In the genomic region with DNA sequence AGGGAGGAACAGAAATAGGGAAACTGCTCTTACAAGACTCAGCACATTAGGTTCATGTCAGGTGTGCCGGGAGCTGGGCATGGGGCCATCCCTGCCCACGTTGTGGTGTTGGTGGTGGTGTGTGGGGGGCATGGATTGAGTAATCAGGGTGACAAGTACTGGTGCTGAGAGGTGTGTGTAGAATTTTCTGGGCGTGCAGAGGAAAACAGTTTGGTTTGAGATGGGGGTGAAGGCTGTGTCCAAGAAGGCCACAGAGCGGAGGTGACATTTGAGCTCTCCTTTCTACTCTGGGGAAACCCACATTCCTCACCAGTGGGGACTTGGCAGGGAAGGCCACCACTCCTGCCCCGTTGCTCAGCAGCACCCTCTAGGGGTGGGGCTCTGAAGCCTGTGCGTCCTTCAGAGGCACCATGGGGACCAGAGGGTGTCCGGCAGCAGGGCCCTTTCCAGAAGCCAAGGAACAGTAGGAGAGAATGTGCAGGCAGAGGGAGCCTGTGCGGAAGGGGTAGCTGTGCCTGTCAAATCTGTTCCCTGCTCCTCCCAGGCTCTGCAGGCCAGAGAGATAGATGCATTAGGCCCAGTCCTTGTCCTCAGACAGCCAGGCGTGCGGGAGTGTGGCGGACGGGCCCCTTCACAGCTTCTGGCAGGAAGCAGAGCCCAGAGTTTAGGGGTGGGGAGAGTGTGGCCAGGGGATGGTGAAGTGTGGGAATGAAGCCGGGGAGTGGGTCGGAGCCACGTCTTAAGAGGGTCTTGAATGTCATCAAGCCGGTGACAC, we compare ENCODE assay signal across 8 cellular contexts. TPM values are rescaled to one million over a fixed set of nuclear protein-coding genes. Genes with fewer than 3 reads are reported as not detected.
A peak's percentile ranks its signal among the peaks of the same experiment; 100 is the strongest.
DNase-seq lines count a peak whose midpoint lies in the region; ATAC-seq, FAIRE-seq and TF ChIP-seq lines count a peak whose summit lies in the region.

No MANE protein-coding gene starts in this region.

- DNase-seq in GDM1 (lab: John Stamatoyannopoulos, UW), result peak; percentile 4
- DNase-seq in OCI-M1 (lab: John Stamatoyannopoulos, UW), result peak; percentile 55
- no peak for DNase-seq in H1 (ENCODE audit: low read depth in 1 of 2, low spot score in 2 of 2)
- DNase-seq in smooth muscle cell (lab: John Stamatoyannopoulos, UW; ENCODE audit: unreplicated experiment), result no peak
- DNase-seq in prostate gland (ENCODE audit: low spot score), result no peak
- no peak for DNase-seq in DMS114 treated with DMSO at 0.1 percent for 48 hours (lab: John Stamatoyannopoulos, UW; ENCODE audit: unreplicated experiment)

- H3K27ac ChIP-seq in H1 (ENCODE audit: low read depth, low read length) (no peak overlapping the region), smooth muscle cell (ENCODE audit: low read depth) (no peak overlapping the region), prostate gland (no peak overlapping the region)

- no peaks in the 10 kb centered on the region; the same call in 1 of the 2 replicates for H3K23me2 ChIP-seq in H1 (ENCODE audit: low read depth, low read length)

- intact Hi-C loops in prostate gland (cut with DNase I), result no loop called here

- ATAC-seq in HG03354 (IDR thresholded peaks at IDR 0.05; ENCODE audit: poor library complexity, severe bottlenecking, unreplicated experiment) (no peak), GM21381 (IDR thresholded peaks at IDR 0.05; ENCODE audit: unreplicated experiment) (no peak)

- H2AFZ ChIP-seq in H1 (ENCODE audit: low read length) (no peak overlapping the region), smooth muscle cell (ENCODE audit: low read depth) (no peak overlapping the region)

- H3K4ac ChIP-seq in H1 (replicated peaks; ENCODE audit: insufficient read length, low read depth, low read length), result no peak overlapping the region

- H4K5ac ChIP-seq in H1 (ENCODE audit: insufficient read length, low read depth, low read length), result no peak overlapping the region

- no peak overlapping the region for H3K56ac ChIP-seq in H1 (replicated peaks; ENCODE audit: insufficient read length, low read depth, low read length)

- POLR2A ChIA-PET in H1 (lab: Charles Lee; ENCODE audit: partially characterized antibody), result interaction anchor here (0.8 to 5.9 kb wide), 6 partner anchors 9 to 41 kb away, joined by 3 to 27 read pairs (median 7); no protein-coding TSS in a partner anchor

- H3K79me1 ChIP-seq in H1 (ENCODE audit: low read depth, low read length), result peaks cover 12% of the 10 kb centered on the region

- 0 out of 2 replicates have a peak overlapping the region, but pooled peaks have one; percentile 34 for H2BK20ac ChIP-seq in H1 (ENCODE audit: low read length)

- H4K20me1 ChIP-seq in H1 (replicated peaks in 1 of 2; ENCODE audit: control insufficient read depth in 1 of 2, insufficient read depth in 2 of 2, low read length in 2 of 2), result peaks cover 3 to 16% of the 10 kb centered on the region in 2 experiments
- H4K20me1 ChIP-seq in smooth muscle cell (ENCODE audit: low read depth), result peaks cover 98% of the 10 kb centered on the region

- TF ChIP-seq POLR2A in H1 (IDR thresholded peaks at IDR 0.05; ENCODE audit: control extremely low read depth in 1 of 2, low read depth in 2 of 2, low read length in 2 of 2) (no peak), prostate gland (IDR thresholded peaks at IDR 0.05) (no peak)

- no peak overlapping the region for H3K18ac ChIP-seq in H1 (ENCODE audit: extremely low read depth, low read length)

- H4K91ac ChIP-seq in H1 (replicated peaks; ENCODE audit: insufficient read length, low read length), result no peak overlapping the region

- H2BK120ac ChIP-seq in H1 (replicated peaks; ENCODE audit: low read depth, low read length), result no peak overlapping the region

- H2BK15ac ChIP-seq in H1 (ENCODE audit: low read length), result peak overlapping the region; percentile 81; the same call in 1 of the 2 replicates

- H2AK5ac ChIP-seq in H1 (ENCODE audit: low read depth, low read length), result no peak overlapping the region

- H3K23ac ChIP-seq in H1 (ENCODE audit: insufficient read length), result no peak overlapping the region

- TF ChIP-seq CTCF in H1 (IDR thresholded peaks at IDR 0.05; ENCODE audit: control extremely low read depth in 1 of 3, insufficient read depth in 1 of 3, low read depth in 1 of 3, low read length in 3 of 3) (peak; percentile 53 to 70 (median 68)), smooth muscle cell (IDR thresholded peaks at IDR 0.05; ENCODE audit: borderline replicate concordance, insufficient read depth, poor library complexity, severe bottlenecking) (peak; percentile 61), prostate gland (IDR thresholded peaks at IDR 0.05) (peak in 1 of 4 experiments; percentile 18)

- no peak overlapping the region for H3K14ac ChIP-seq in H1 (ENCODE audit: insufficient read length)

- H3K4me1 ChIP-seq in H1 (replicated peaks in 1 of 4; ENCODE audit: control insufficient read depth in 3 of 4, insufficient read depth in 4 of 4, low read length in 3 of 4), result peaks cover 14 to 52% (median 27%) of the 10 kb centered on the region in 4 experiments
- peaks cover 4% of the 10 kb centered on the region for H3K4me1 ChIP-seq in smooth muscle cell (ENCODE audit: low read depth)
- H3K4me1 ChIP-seq in prostate gland (replicated peaks), result no peaks in the 10 kb centered on the region

- H3K4me2 ChIP-seq in H1 (ENCODE audit: insufficient read depth in 1 of 2, low read depth in 2 of 2, low read length in 2 of 2), result no peak overlapping the region
- H3K4me2 ChIP-seq in smooth muscle cell, result no peak overlapping the region

- peak in 1 of 2 experiments; percentile 18; a peak in 1 of 4 replicates for TF ChIP-seq RAD21 in H1 (IDR thresholded peaks at IDR 0.05 in 1 of 2, conservative IDR thresholded peaks at IDR 0.05 in 1 of 2; ENCODE audit: low read depth in 2 of 2, low read length in 2 of 2)

- H3K9me3 ChIP-seq in H1 (ENCODE audit: insufficient read depth in 2 of 2, low read depth in 1 of 2, low read length in 1 of 2) (no peaks in the 10 kb centered on the region), smooth muscle cell (replicated peaks; ENCODE audit: low read depth) (no peaks in the 10 kb centered on the region), prostate gland (no peaks in the 10 kb centered on the region)

- CTCF ChIA-PET in H1 (lab: Charles Lee; ENCODE audit: partially characterized antibody), result interaction anchor here (0.5 to 9.4 kb wide), 47 partner anchors 12 to 221 kb away, joined by 3 to 173 read pairs (median 4); a partner anchor contains a TSS

- H3K9ac ChIP-seq in H1 (replicated peaks in 1 of 4; ENCODE audit: extremely low read depth in 1 of 4, low read depth in 3 of 4, low read length in 3 of 4) (no peak overlapping the region), smooth muscle cell (ENCODE audit: low read depth) (no peak overlapping the region)

- H3K36me3 ChIP-seq in H1 (ENCODE audit: control insufficient read depth in 2 of 4, insufficient read depth in 4 of 4, low read length in 3 of 4), result no peaks in the 10 kb centered on the region
- H3K36me3 ChIP-seq in smooth muscle cell (ENCODE audit: low read depth), result no peaks in the 10 kb centered on the region
- H3K36me3 ChIP-seq in prostate gland, result no peaks in the 10 kb centered on the region

- H3K79me2 ChIP-seq in H1 (ENCODE audit: control insufficient read depth in 1 of 2, insufficient read depth in 2 of 2, low read length in 2 of 2) (peaks cover 4 to 78% of the 10 kb centered on the region in 2 experiments; a peak in 3 of 4 replicates), smooth muscle cell (ENCODE audit: low read depth) (peaks cover 85% of the 10 kb centered on the region)

- no peak for TF ChIP-seq EP300 in H1 (IDR thresholded peaks at IDR 0.05; ENCODE audit: borderline replicate concordance in 1 of 2, low read depth in 2 of 2, low read length in 2 of 2)

- H3K27me3 ChIP-seq in H1 (replicated peaks in 1 of 4; ENCODE audit: control insufficient read depth in 3 of 4, extremely low read depth in 1 of 4, insufficient read depth in 3 of 4, low read length in 3 of 4) (no peaks in the 10 kb centered on the region), smooth muscle cell (ENCODE audit: low read depth) (no peaks in the 10 kb centered on the region), prostate gland (replicated peaks; ENCODE audit: insufficient read depth) (no peaks in the 10 kb centered on the region)

- no peaks in the 10 kb centered on the region for H3F3A ChIP-seq in smooth muscle cell (ENCODE audit: low read depth)

- H4K8ac ChIP-seq in H1 (ENCODE audit: extremely low read depth, insufficient read depth, low read length), result no peak overlapping the region

- H2BK12ac ChIP-seq in H1 (ENCODE audit: low read depth, low read length), result peak overlapping the region; percentile 93; the same call in 1 of the 2 replicates

- no peak overlapping the region for H3K4me3 ChIP-seq in H1 (ENCODE audit: extremely low read depth in 1 of 4, insufficient read depth in 2 of 4, low read depth in 3 of 4, low read length in 4 of 4)
- no peak overlapping the region for H3K4me3 ChIP-seq in smooth muscle cell
- no peak overlapping the region for H3K4me3 ChIP-seq in prostate gland

- WGBS in H1 (ENCODE audit: extremely low coverage in 1 of 2, insufficient coverage in 1 of 2, insufficient read length in 1 of 2, insufficient replicate concordance in 2 of 2, low coverage in 1 of 2, low lambda C conversion rate in 2 of 2, missing lambda C conversion rate in 1 of 2), 2 experiments, result 90% methylated on average over 15 of the region's 16 CpGs; no CpG with 5 or more reads in 1 of the 2 experiments
- WGBS in smooth muscle cell (ENCODE audit: low lambda C conversion rate), result 90% methylated on average over 16 of the region's 16 CpGs
- 81% methylated on average over 16 of the region's 16 CpGs for WGBS in prostate gland

- H2BK5ac ChIP-seq in H1 (ENCODE audit: low read depth, low read length), result no peak overlapping the region; the same call in 1 of the 2 replicates

- FAIRE-seq in H1 (lab: Jason Lieb, UNC), result no peak

TF ChIP-seq in H1, 55 proteins besides CTCF, POLR2A, EP300 and RAD21 (continues in another document):
- TF ChIP-seq GABPA (IDR thresholded peaks at IDR 0.05; ENCODE audit: borderline replicate concordance, insufficient read depth, low read length) (0 out of 2 replicates have a peak, but pooled peaks have one; percentile 21), KDM1A (IDR thresholded peaks at IDR 0.05; ENCODE audit: borderline replicate concordance, low read length) (peak; percentile 69; the same call in 1 of the 2 replicates), EGR1 (IDR thresholded peaks at IDR 0.05; ENCODE audit: borderline replicate concordance, low read depth, low read length) (no peak)

RNA-seq across cellular contexts. Expression of a gene that starts 48.7 kb away (rescaled TPM):
- total RNA-seq in H1 (2021; fragmentation: NEBNext Ultra II Directional; extraction: Animal tissue kit (Norgen Biotek cat#: 25700)), result 65.6 and 66.2 TPM in 2 replicates
- 26.0 and 40.0 TPM in 2 replicates for polyA plus RNA-seq in H1 (2011; rRNA removed)
- 26.5 TPM for polyA plus RNA-seq in H1 (2011; cell fraction: cytosol; rRNA removed)
- 123 TPM for polyA plus RNA-seq in H1 (2011; cell fraction: nucleus; rRNA removed)
- polyA plus RNA-seq in H1 (2012, experiment 1 of 2), result 42.4 to 51.0 TPM (median 44.8 TPM) in 4 replicates
- polyA plus RNA-seq in H1 (2012, experiment 2 of 2), result 18.4 TPM
- polyA plus RNA-seq in H1 (2013, experiment 1 of 2), result 30.0 TPM
- polyA plus RNA-seq in H1 (2013, experiment 2 of 2), result 30.1 TPM
- 35.8 and 37.6 TPM in 2 replicates for polyA minus RNA-seq in H1 (2011; rRNA and poly(A)+ RNA removed)
- polyA minus RNA-seq in H1 (2011; cell fraction: cytosol; rRNA and poly(A)+ RNA removed), result 76.6 TPM
- polyA minus RNA-seq in H1 (2011; cell fraction: nucleus; rRNA and poly(A)+ RNA removed), result 93.7 TPM
- total RNA-seq in smooth muscle cell, result 21.4 and 27.7 TPM in 2 replicates
- polyA plus RNA-seq in smooth muscle cell, result 13.6 and 17.1 TPM in 2 replicates
- 100 to 1,000 TPM in 1 of 2 donors, 10 to 100 TPM in 1; 41.4 to 146 TPM for total RNA-seq in prostate gland

Comparison
In these comparisons a context has a peak if more than half of its experiments do, and no peak if none do; other contexts are left out.
1. DNase-seq: peak in GDM1 (single experiment) and OCI-M1 (single experiment); none in H1 (0 of 2), smooth muscle cell (single experiment), prostate gland (single experiment) and DMS114 treated with DMSO at 0.1 percent for 48 hours (single experiment).